In the genomic region with DNA sequence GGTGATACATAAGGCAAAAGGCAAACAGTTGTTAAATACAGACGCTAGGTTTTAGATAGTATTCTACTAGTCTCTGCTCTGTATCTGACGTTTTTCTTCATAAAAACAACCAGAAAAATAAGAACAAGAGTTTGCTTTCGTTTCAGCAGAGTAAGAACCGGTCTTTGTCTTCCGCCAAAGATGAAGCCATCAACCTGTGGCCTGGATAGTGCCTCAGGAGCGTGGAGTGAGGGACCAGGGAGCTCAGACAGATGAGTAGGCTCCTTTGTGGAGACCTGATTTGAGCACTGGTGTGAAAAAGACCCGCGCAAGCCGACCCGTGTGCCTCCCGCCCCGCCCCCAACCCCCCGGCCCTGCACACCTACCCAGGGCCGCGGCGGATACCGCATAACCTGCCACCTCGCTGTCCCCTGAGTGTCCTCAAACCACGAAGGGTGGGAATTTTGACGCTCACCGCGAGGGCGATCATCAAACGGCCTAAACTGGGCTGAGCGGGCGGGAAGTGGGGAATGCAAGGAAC, we compare ENCODE assay signal across 8 cellular contexts. TPM values are rescaled to one million over a fixed set of nuclear protein-coding genes. Genes with fewer than 3 reads are reported as not detected.
DNase-seq lines count a peak whose midpoint lies in the region; ATAC-seq and TF ChIP-seq lines count a peak whose summit lies in the region.

No MANE protein-coding gene starts in this region.

- CTCF ChIA-PET in T-cell (lab: Charles Lee) = interaction anchor here in 1 of 2 donors (1.1 kb wide), 1 partner anchor 1444 kb away, joined by 3 read pairs; no protein-coding TSS in a partner anchor

- POLR2A ChIA-PET in T-cell (lab: Charles Lee) = interaction anchor here in 1 of 2 donors (0.5 kb wide), 1 partner anchor 85 kb away, joined by 5 read pairs; no protein-coding TSS in a partner anchor

- H3K4me3 Mint-ChIP-seq in T-cell = peak overlapping the region; percentile 69 to 75 (median 71)

- DNase-seq in T-cell (peak in 8 of 34 experiments; percentile 1 to 17 (median 4)), foreskin fibroblast (peak in 1 of 2 donors; percentile 53), retina (peak; percentile 13), SK-N-DZ (ENCODE audit: low spot score) (no peak), NCI-H226 (no peak)
- no peak for DNase-seq in activated effector memory CD4-positive, alpha-beta T cell treated with anti-CD3 and anti-CD28 coated beads, Interleukin-2, amount 50 U/mL, for 16 hours

- no peaks in the 10 kb centered on the region for H3K9me3 Mint-ChIP-seq in T-cell

- peak overlapping the region; percentile 39 to 73 for H3K27ac Mint-ChIP-seq in T-cell

- no peaks in the 10 kb centered on the region for H3K36me3 Mint-ChIP-seq in T-cell

- H3K4me3 ChIP-seq in foreskin fibroblast (ENCODE audit: low read depth in 1 of 2, low read length in 2 of 2) = peak overlapping the region; percentile 94 to 97

- no peak for TF ChIP-seq CTCF in foreskin fibroblast (IDR thresholded peaks at IDR 0.05; ENCODE audit: low read depth, low read length)

- H3K4me1 Mint-ChIP-seq in T-cell = peaks cover 10 to 18% (median 17%) of the 10 kb centered on the region in 3 donors

- peak; percentile 1 for ATAC-seq in GM19463 (IDR thresholded peaks at IDR 0.05; ENCODE audit: unreplicated experiment)
- ATAC-seq in T-cell (replicated peaks in 1 of 4) = peak in 1 of 4 experiments; percentile 3
- ATAC-seq in HG03108 (IDR thresholded peaks at IDR 0.05; ENCODE audit: unreplicated experiment) = no peak

- H3K27me3 Mint-ChIP-seq in T-cell = peaks cover 5 to 6% of the 10 kb centered on the region in 2 donors

RNA-seq across cellular contexts. Expression of gene LMO7, which starts 1.0 kb away (rescaled TPM):
- total RNA-seq in T-cell = 10 to 100 TPM; 22.6 to 46.8 (median 34.0) TPM
- 3.8 and 4.6 TPM in 2 replicates for polyA plus RNA-seq in SK-N-DZ (2014; cell fraction: cytosol; rRNA removed)
- polyA plus RNA-seq in SK-N-DZ (2014; cell fraction: nucleus; rRNA removed) = 31.8 and 38.3 TPM in 2 replicates
